Comparison of ENCODE assay signal across 1 cellular context in genomic region chr19:48492925-48493717, GRCh38.
TF ChIP-seq lines count a peak whose summit lies in the region.

No MANE protein-coding gene starts in this region.

TF ChIP-seq in HEK293, 187 proteins besides CTCF, POLR2A, EP300 and RAD21 (continued from another document):
- TF ChIP-seq, protein P1, sequence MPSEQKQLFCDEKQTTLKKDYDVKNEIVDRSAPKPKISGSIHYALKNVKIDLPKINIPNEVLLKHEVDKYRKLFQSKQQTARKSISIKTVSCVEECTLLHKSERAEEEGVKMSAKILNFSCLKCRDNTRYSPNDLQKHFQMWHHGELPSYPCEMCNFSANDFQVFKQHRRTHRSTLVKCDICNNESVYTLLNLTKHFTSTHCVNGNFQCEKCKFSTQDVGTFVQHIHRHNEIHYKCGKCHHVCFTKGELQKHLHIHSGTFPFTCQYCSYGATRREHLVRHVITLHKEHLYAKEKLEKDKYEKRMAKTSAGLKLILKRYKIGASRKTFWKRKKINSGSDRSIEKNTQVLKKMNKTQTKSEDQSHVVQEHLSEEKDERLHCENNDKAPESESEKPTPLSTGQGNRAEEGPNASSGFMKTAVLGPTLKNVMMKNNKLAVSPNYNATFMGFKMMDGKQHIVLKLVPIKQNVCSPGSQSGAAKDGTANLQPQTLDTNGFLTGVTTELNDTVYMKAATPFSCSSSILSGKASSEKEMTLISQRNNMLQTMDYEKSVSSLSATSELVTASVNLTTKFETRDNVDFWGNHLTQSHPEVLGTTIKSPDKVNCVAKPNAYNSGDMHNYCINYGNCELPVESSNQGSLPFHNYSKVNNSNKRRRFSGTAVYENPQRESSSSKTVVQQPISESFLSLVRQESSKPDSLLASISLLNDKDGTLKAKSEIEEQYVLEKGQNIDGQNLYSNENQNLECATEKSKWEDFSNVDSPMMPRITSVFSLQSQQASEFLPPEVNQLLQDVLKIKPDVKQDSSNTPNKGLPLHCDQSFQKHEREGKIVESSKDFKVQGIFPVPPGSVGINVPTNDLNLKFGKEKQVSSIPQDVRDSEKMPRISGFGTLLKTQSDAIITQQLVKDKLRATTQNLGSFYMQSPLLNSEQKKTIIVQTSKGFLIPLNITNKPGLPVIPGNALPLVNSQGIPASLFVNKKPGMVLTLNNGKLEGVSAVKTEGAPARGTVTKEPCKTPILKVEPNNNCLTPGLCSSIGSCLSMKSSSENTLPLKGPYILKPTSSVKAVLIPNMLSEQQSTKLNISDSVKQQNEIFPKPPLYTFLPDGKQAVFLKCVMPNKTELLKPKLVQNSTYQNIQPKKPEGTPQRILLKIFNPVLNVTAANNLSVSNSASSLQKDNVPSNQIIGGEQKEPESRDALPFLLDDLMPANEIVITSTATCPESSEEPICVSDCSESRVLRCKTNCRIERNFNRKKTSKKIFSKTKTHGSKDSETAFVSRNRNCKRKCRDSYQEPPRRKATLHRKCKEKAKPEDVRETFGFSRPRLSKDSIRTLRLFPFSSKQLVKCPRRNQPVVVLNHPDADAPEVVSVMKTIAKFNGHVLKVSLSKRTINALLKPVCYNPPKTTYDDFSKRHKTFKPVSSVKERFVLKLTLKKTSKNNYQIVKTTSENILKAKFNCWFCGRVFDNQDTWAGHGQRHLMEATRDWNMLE (tag by site-specific recombination; conservative IDR thresholded peaks at IDR 0.05; ENCODE audit: low read depth) = no peak
- TF ChIP-seq ZXDB (tag by site-specific recombination; IDR thresholded peaks at IDR 0.05) = 0 out of 2 replicates have a peak, but pooled peaks have one; percentile 17
- no peak for TF ChIP-seq ZNF629 (tag by site-specific recombination; IDR thresholded peaks at IDR 0.05)
- TF ChIP-seq SP7 (tag by site-specific recombination; IDR thresholded peaks at IDR 0.05) = no peak; the same call in 1 of the 2 replicates
- TF ChIP-seq FEZF1 (tag by site-specific recombination; IDR thresholded peaks at IDR 0.05) = no peak
- no peak for TF ChIP-seq MEIS1 (CRISPR knock-in tag; IDR thresholded peaks at IDR 0.05; ENCODE audit: borderline replicate concordance)
- TF ChIP-seq ZNF664 (tag by site-specific recombination; IDR thresholded peaks at IDR 0.05) = no peak
- no peak for TF ChIP-seq SALL2 (tag by site-specific recombination; IDR thresholded peaks at IDR 0.05; ENCODE audit: borderline replicate concordance)
- no peak for TF ChIP-seq ZNF777 (tag by site-specific recombination; IDR thresholded peaks at IDR 0.05; ENCODE audit: borderline replicate concordance)
- 0 out of 2 replicates have a peak, but pooled peaks have one; percentile 12 for TF ChIP-seq ZIC2 (tag by site-specific recombination; IDR thresholded peaks at IDR 0.05)
- TF ChIP-seq, protein P2, sequence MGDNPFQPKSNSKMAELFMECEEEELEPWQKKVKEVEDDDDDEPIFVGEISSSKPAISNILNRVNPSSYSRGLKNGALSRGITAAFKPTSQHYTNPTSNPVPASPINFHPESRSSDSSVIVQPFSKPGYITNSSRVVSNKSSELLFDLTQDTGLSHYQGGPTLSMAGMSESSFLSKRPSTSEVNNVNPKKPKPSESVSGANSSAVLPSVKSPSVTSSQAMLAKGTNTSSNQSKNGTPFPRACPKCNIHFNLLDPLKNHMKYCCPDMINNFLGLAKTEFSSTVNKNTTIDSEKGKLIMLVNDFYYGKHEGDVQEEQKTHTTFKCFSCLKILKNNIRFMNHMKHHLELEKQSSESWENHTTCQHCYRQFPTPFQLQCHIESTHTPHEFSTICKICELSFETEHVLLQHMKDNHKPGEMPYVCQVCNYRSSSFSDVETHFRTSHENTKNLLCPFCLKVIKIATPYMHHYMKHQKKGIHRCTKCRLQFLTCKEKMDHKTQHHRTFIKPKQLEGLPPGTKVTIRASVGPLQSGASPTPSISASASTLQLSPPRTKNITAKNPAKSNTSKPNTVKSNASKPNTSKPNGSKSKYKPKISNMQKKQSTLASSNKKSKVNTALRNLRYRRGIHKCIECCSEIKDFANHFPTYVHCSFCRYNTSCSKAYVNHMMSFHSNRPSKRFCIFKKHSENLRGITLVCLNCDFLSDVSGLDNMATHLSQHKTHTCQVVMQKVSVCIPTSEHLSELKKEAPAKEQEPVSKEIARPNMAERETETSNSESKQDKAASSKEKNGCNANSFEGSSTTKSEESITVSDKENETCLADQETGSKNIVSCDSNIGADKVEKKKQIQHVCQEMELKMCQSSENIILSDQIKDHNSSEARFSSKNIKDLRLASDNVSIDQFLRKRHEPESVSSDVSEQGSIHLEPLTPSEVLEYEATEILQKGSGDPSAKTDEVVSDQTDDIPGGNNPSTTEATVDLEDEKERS (tag by site-specific recombination; IDR thresholded peaks at IDR 0.05) = no peak
- no peak for TF ChIP-seq ZNF398 (tag by site-specific recombination; IDR thresholded peaks at IDR 0.05)
- peak; percentile 83 for TF ChIP-seq SP2 (tag by site-specific recombination; IDR thresholded peaks at IDR 0.05)
- no peak for TF ChIP-seq ZBTB48 (tag by site-specific recombination; IDR thresholded peaks at IDR 0.05)
- TF ChIP-seq ZFHX2 (tag by site-specific recombination; conservative IDR thresholded peaks at IDR 0.05) = no peak
- TF ChIP-seq ZNF19 (tag by site-specific recombination; IDR thresholded peaks at IDR 0.05; ENCODE audit: low read depth) = no peak
- TF ChIP-seq ZNF10 (tag by site-specific recombination; IDR thresholded peaks at IDR 0.05) = no peak
- TF ChIP-seq ZBTB20 (tag by site-specific recombination; IDR thresholded peaks at IDR 0.05) = 0 out of 2 replicates have a peak, but pooled peaks have one; percentile 30
- no peak for TF ChIP-seq TRIM28 (IDR thresholded peaks at IDR 0.05; ENCODE audit: borderline replicate concordance, low read length)
- TF ChIP-seq ZNF501 (tag by site-specific recombination; IDR thresholded peaks at IDR 0.05) = no peak
- no peak for TF ChIP-seq ZBTB11 (tag by site-specific recombination; conservative IDR thresholded peaks at IDR 0.05; ENCODE audit: low read depth)
- no peak for TF ChIP-seq ZSCAN16 (tag by site-specific recombination; IDR thresholded peaks at IDR 0.05)
- no peak for TF ChIP-seq ZBTB1 (tag by site-specific recombination; IDR thresholded peaks at IDR 0.05)
- peak; percentile 37; the same call in 1 of the 2 replicates for TF ChIP-seq ZNF341 (tag by site-specific recombination; IDR thresholded peaks at IDR 0.05; ENCODE audit: low read depth)
- TF ChIP-seq, protein P3, sequence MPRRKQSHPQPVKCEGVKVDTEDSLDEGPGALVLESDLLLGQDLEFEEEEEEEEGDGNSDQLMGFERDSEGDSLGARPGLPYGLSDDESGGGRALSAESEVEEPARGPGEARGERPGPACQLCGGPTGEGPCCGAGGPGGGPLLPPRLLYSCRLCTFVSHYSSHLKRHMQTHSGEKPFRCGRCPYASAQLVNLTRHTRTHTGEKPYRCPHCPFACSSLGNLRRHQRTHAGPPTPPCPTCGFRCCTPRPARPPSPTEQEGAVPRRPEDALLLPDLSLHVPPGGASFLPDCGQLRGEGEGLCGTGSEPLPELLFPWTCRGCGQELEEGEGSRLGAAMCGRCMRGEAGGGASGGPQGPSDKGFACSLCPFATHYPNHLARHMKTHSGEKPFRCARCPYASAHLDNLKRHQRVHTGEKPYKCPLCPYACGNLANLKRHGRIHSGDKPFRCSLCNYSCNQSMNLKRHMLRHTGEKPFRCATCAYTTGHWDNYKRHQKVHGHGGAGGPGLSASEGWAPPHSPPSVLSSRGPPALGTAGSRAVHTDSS (tag by site-specific recombination; IDR thresholded peaks at IDR 0.05) = no peak
- TF ChIP-seq ZNF184 (tag by site-specific recombination; IDR thresholded peaks at IDR 0.05) = no peak
- no peak for TF ChIP-seq ZNF548 (tag by site-specific recombination; IDR thresholded peaks at IDR 0.05)
- TF ChIP-seq ZNF558 (tag by site-specific recombination; IDR thresholded peaks at IDR 0.05) = no peak
- TF ChIP-seq ZNF596 (tag by site-specific recombination; IDR thresholded peaks at IDR 0.05) = no peak
- TF ChIP-seq ZNF707 (tag by site-specific recombination; IDR thresholded peaks at IDR 0.05) = no peak
- TF ChIP-seq ZNF426 (tag by site-specific recombination; IDR thresholded peaks at IDR 0.05) = no peak
- TF ChIP-seq ZNF114 (tag by site-specific recombination; IDR thresholded peaks at IDR 0.05) = no peak
- TF ChIP-seq ZNF530 (tag by site-specific recombination; IDR thresholded peaks at IDR 0.05; ENCODE audit: low read depth) = no peak
- peak; percentile 56; the same call in 1 of the 2 replicates for TF ChIP-seq PATZ1 (tag by site-specific recombination; IDR thresholded peaks at IDR 0.05)
- no peak for TF ChIP-seq RBAK (tag by site-specific recombination; IDR thresholded peaks at IDR 0.05)
- TF ChIP-seq ZNF658 (tag by site-specific recombination; IDR thresholded peaks at IDR 0.05) = no peak
- peak; percentile 85 for TF ChIP-seq SP3 (tag by site-specific recombination; IDR thresholded peaks at IDR 0.05)
- no peak for TF ChIP-seq ZNF560 (tag by site-specific recombination; IDR thresholded peaks at IDR 0.05; ENCODE audit: borderline replicate concordance)
- no peak for TF ChIP-seq ZNF704 (tag by site-specific recombination; IDR thresholded peaks at IDR 0.05)
- TF ChIP-seq ZEB2 (tag by site-specific recombination; IDR thresholded peaks at IDR 0.05) = 0 out of 2 replicates have a peak, but pooled peaks have one; percentile 43
- 0 out of 2 replicates have a peak, but pooled peaks have one; percentile 26 for TF ChIP-seq BCL11B (tag by site-specific recombination; IDR thresholded peaks at IDR 0.05; ENCODE audit: low read depth)
